15 cellular contexts compared by ENCODE assay signal in genomic region chr9:127524373-127524772, GRCh38.
DNase-seq lines count a peak whose midpoint lies in the region; ATAC-seq, FAIRE-seq and TF ChIP-seq lines count a peak whose summit lies in the region.
"Had no signal": no experiment of that assay in that cellular context is flagged by ENCODE, and none has a peak within 500 bp of the region (broad histone marks: within the 10 kb centered on the region; RNA-seq: fewer than 3 reads in every experiment).

No MANE protein-coding gene starts in this region.

- intact Hi-C loops in HepG2 (cut with micrococcal nuclease; ENCODE audit: unreplicated experiment), result no loop called here

- H3K27ac ChIP-seq in liver (ENCODE audit: low read depth in 1 of 2, low read length in 2 of 2) (no peak overlapping the region), HepG2 (ENCODE audit: extremely low read length, insufficient read depth, low read length) (no peak overlapping the region), mesodermal cell (ENCODE audit: low read depth, low read length, severe bottlenecking) (peak overlapping the region; percentile 95)

- in situ Hi-C loops in HepG2 (cut with HindIII; ENCODE audit: extremely low pct_ligation_motif_present, low pct_unique_long_range_greater_than_20kb), result no loop called here

- no peak for TF ChIP-seq EP300 in HepG2 (IDR thresholded peaks at IDR 0.05; ENCODE audit: low read depth in 2 of 2, low read length in 2 of 2)
- TF ChIP-seq EP300 in HepG2 (CRISPR knock-in tag; IDR thresholded peaks at IDR 0.05; ENCODE audit: borderline replicate concordance), result no peak

- H3K27me3 ChIP-seq in liver (ENCODE audit: control insufficient read depth in 4 of 4, insufficient read depth in 4 of 4, low read length in 3 of 4) (no peaks in the 10 kb centered on the region), HepG2 (ENCODE audit: control insufficient read depth in 1 of 2, insufficient read depth in 2 of 2, low read length in 2 of 2) (no peaks in the 10 kb centered on the region)
- H3K27me3 ChIP-seq: tibial nerve had no signal

- H2AFZ ChIP-seq in HepG2 (ENCODE audit: low read length), result no peak overlapping the region

- no peak for FAIRE-seq in HepG2 (lab: Jason Lieb, UNC)
- FAIRE-seq: small intestine had no signal

- 83% methylated on average over 6 of the region's 6 CpGs for WGBS in liver
- 94% methylated on average over 6 of the region's 6 CpGs for WGBS in HepG2 (ENCODE audit: low lambda C conversion rate)
- WGBS in mesodermal cell (ENCODE audit: insufficient coverage in 2 of 2), 2 experiments, result 54 to 64% methylated on average over 4 to 5 of the region's 6 CpGs

- H3K9ac ChIP-seq in liver (ENCODE audit: low read depth in 1 of 2, low read length in 2 of 2) (no peak overlapping the region), HepG2 (ENCODE audit: insufficient read depth, low read depth, low read length) (no peak overlapping the region)

- H3K36me3 ChIP-seq in liver (ENCODE audit: control insufficient read depth in 4 of 4, insufficient read depth in 3 of 4, low read depth in 1 of 4, low read length in 3 of 4), result peaks cover 0 to 5% (median 1%) of the 10 kb centered on the region in 4 donors
- H3K36me3 ChIP-seq in HepG2 (replicated peaks in 1 of 2; ENCODE audit: control insufficient read depth in 1 of 2, insufficient read depth in 2 of 2, low read length in 2 of 2), result peaks cover 22 to 47% of the 10 kb centered on the region in 2 experiments
- H3K36me3 ChIP-seq in mesodermal cell (ENCODE audit: control insufficient read depth, insufficient read depth, low read length), result peaks cover 86% of the 10 kb centered on the region

- no peaks in the 10 kb centered on the region for H3K79me2 ChIP-seq in HepG2 (ENCODE audit: insufficient read depth, low read length)

- H3K4me2 ChIP-seq in HepG2 (ENCODE audit: low read depth, low read length), result no peak overlapping the region

- no peak for TF ChIP-seq CTCF in liver (IDR thresholded peaks at IDR 0.05; ENCODE audit: low read depth, low read length, missing input control)
- no peak for TF ChIP-seq CTCF in HepG2 (CRISPR knock-in tag; IDR thresholded peaks at IDR 0.05)

- H4K20me1 ChIP-seq in HepG2 (ENCODE audit: insufficient read depth, low read length), result no peaks in the 10 kb centered on the region

- H3K4me3 ChIP-seq in liver (ENCODE audit: low read depth in 1 of 3, low read length in 3 of 3) (no peak overlapping the region), HepG2 (replicated peaks in 1 of 3; ENCODE audit: insufficient read depth in 1 of 3, low read depth in 2 of 3, low read length in 3 of 3) (no peak overlapping the region), mesodermal cell (ENCODE audit: extremely low read depth, insufficient read depth, low read length, poor library complexity, severe bottlenecking) (no peak overlapping the region)
- H3K4me3 ChIP-seq: tibial nerve had no signal

- TF ChIP-seq RAD21 in liver (IDR thresholded peaks at IDR 0.05) (no peak), HepG2 (CRISPR knock-in tag; IDR thresholded peaks at IDR 0.05) (no peak)

- POLR2A ChIA-PET in HepG2 (lab: Yijun Ruan, JAX), result no interaction called here

- no peak for TF ChIP-seq POLR2A in HepG2 (IDR thresholded peaks at IDR 0.05; ENCODE audit: insufficient read depth in 1 of 2, low read depth in 2 of 2, low read length in 2 of 2)

- CTCF ChIA-PET in HepG2 (lab: Yijun Ruan, JAX; ENCODE audit: low intra/inter-chr PET ratio, low total read pairs), result no interaction called here

- no peak for ATAC-seq in HepG2
- no peak for ATAC-seq in HG02870 (IDR thresholded peaks at IDR 0.05; ENCODE audit: unreplicated experiment)
- ATAC-seq in GM19328 (IDR thresholded peaks at IDR 0.05; ENCODE audit: unreplicated experiment), result no peak

- DNase-seq in HepG2 (ENCODE audit: low spot score) (no peak), astrocyte of the hippocampus (ENCODE audit: low read depth, low spot score) (peak; percentile 88), COR-L47 (lab: John Stamatoyannopoulos, UW) (no peak)
- DNase-seq in stimulated activated CD4-positive, alpha-beta T cell treated with anti-CD3 and anti-CD28 coated beads, Interleukin-12 subunit alpha, Interleukin-12 subunit beta, amount 100 ng/mL, for 4 hours, result no peak
- DNase-seq: DMS153, KBM-7, NCI-H1694, NCI-H526 treated with DMSO at 0.1 percent for 48 hours, SHP77 treated with DMSO at 0.1 percent for 48 hours, small intestine had no signal

- BruUV-seq in HepG2 (replicated peaks; lab: Mats Ljungman, UMichigan), result no TSS peak

- H3K4me1 ChIP-seq in liver (ENCODE audit: control insufficient read depth in 4 of 4, insufficient read depth in 4 of 4, low read length in 3 of 4) (peaks cover 0 to 14% (median 0%) of the 10 kb centered on the region in 4 donors), HepG2 (ENCODE audit: insufficient read depth, low read length) (0 out of 2 replicates have a peak, but pooled peaks cover 8% of the 10 kb centered on the region), mesodermal cell (ENCODE audit: control insufficient read depth, insufficient read depth, low read length, poor library complexity, severe bottlenecking) (peaks cover 62% of the 10 kb centered on the region)

- peaks cover 0 to 10% (median 6%) of the 10 kb centered on the region in 4 donors for H3K9me3 ChIP-seq in liver (ENCODE audit: control insufficient read depth in 4 of 4, low read length in 3 of 4)
- H3K9me3 ChIP-seq in HepG2 (ENCODE audit: low read length), result peaks cover 23% of the 10 kb centered on the region
- H3K9me3 ChIP-seq in mesodermal cell (ENCODE audit: control insufficient read depth, low read length), result peaks cover 22% of the 10 kb centered on the region

TF ChIP-seq in liver, 16 proteins besides CTCF, POLR2A, EP300 and RAD21:
- TF ChIP-seq YY1 (IDR thresholded peaks at IDR 0.05), result no peak
- TF ChIP-seq, protein P1, sequence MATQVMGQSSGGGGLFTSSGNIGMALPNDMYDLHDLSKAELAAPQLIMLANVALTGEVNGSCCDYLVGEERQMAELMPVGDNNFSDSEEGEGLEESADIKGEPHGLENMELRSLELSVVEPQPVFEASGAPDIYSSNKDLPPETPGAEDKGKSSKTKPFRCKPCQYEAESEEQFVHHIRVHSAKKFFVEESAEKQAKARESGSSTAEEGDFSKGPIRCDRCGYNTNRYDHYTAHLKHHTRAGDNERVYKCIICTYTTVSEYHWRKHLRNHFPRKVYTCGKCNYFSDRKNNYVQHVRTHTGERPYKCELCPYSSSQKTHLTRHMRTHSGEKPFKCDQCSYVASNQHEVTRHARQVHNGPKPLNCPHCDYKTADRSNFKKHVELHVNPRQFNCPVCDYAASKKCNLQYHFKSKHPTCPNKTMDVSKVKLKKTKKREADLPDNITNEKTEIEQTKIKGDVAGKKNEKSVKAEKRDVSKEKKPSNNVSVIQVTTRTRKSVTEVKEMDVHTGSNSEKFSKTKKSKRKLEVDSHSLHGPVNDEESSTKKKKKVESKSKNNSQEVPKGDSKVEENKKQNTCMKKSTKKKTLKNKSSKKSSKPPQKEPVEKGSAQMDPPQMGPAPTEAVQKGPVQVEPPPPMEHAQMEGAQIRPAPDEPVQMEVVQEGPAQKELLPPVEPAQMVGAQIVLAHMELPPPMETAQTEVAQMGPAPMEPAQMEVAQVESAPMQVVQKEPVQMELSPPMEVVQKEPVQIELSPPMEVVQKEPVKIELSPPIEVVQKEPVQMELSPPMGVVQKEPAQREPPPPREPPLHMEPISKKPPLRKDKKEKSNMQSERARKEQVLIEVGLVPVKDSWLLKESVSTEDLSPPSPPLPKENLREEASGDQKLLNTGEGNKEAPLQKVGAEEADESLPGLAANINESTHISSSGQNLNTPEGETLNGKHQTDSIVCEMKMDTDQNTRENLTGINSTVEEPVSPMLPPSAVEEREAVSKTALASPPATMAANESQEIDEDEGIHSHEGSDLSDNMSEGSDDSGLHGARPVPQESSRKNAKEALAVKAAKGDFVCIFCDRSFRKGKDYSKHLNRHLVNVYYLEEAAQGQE (IDR thresholded peaks at IDR 0.05), result peak; percentile 21
- TF ChIP-seq SP1 (IDR thresholded peaks at IDR 0.05), result no peak

TF ChIP-seq in HepG2, 621 proteins besides CTCF, POLR2A, EP300 and RAD21 (continues in another document):
- TF ChIP-seq AHDC1 (CRISPR knock-in tag; IDR thresholded peaks at IDR 0.05; ENCODE audit: borderline replicate concordance) (no peak), KMT2B (CRISPR knock-in tag; IDR thresholded peaks at IDR 0.05) (no peak)
